2 cellular contexts compared by ENCODE assay signal in genomic region chr20:11372831-11373230, GRCh38.
TF ChIP-seq lines count a peak whose summit lies in the region.

No MANE protein-coding gene starts in this region.

TF ChIP-seq in GM23338, 12 proteins besides CTCF, POLR2A, EP300 and RAD21 (continued from another document):
- no peak for TF ChIP-seq ETS1 (IDR thresholded peaks at IDR 0.05)
- TF ChIP-seq CREB1 (CRISPR knock-in tag; IDR thresholded peaks at IDR 0.05; ENCODE audit: low read depth): no peak
- no peak for TF ChIP-seq POLR2AphosphoS5 (IDR thresholded peaks at IDR 0.05; ENCODE audit: low read depth)
- no peak for TF ChIP-seq EZH2phosphoT487 (IDR thresholded peaks at IDR 0.05; ENCODE audit: unreplicated experiment)
- no peak for TF ChIP-seq NANOG (IDR thresholded peaks at IDR 0.05; ENCODE audit: borderline replicate concordance)
- TF ChIP-seq ZNF462 (CRISPR knock-in tag; IDR thresholded peaks at IDR 0.05): no peak
- no peak for TF ChIP-seq JUNB (IDR thresholded peaks at IDR 0.05; ENCODE audit: unreplicated experiment)
- no peak for TF ChIP-seq REST (IDR thresholded peaks at IDR 0.05; ENCODE audit: unreplicated experiment)
- no peak for TF ChIP-seq EZH2 (IDR thresholded peaks at IDR 0.05; ENCODE audit: low read depth, unreplicated experiment)
- TF ChIP-seq STAT1 (IDR thresholded peaks at IDR 0.05; ENCODE audit: unreplicated experiment): no peak
- TF ChIP-seq ZNF331 (CRISPR knock-in tag; IDR thresholded peaks at IDR 0.05; ENCODE audit: low read depth): no peak

TF ChIP-seq in GM12878, 131 proteins besides CTCF, POLR2A, EP300 and RAD21:
- TF ChIP-seq USF1 (IDR thresholded peaks at IDR 0.05; ENCODE audit: borderline replicate concordance, extremely low read length, insufficient read depth, low read depth, low read length) (no peak), ZNF207 (IDR thresholded peaks at IDR 0.05; ENCODE audit: borderline replicate concordance) (no peak), ASH2L (IDR thresholded peaks at IDR 0.05; ENCODE audit: borderline replicate concordance, low read depth) (no peak), EZH2 (IDR thresholded peaks at IDR 0.05; ENCODE audit: borderline replicate concordance, control insufficient read depth, low read depth, low read length) (no peak), STAT1 (conservative IDR thresholded peaks at IDR 0.05) (no peak), TCF12 (IDR thresholded peaks at IDR 0.05; ENCODE audit: low read depth, low read length) (no peak), NRF1 (conservative IDR thresholded peaks at IDR 0.05; ENCODE audit: low read depth, low read length) (no peak), MEF2A (IDR thresholded peaks at IDR 0.05; ENCODE audit: insufficient read depth, low read depth, low read length) (no peak), RELB (IDR thresholded peaks at IDR 0.05; ENCODE audit: low read depth) (no peak), RBBP5 (conservative IDR thresholded peaks at IDR 0.05) (no peak), ATF3 (IDR thresholded peaks at IDR 0.05; ENCODE audit: borderline replicate concordance, extremely low read depth, low read depth, low read length) (no peak), HSF1 (IDR thresholded peaks at IDR 0.05; ENCODE audit: low read depth, low read length) (no peak)
